12 cellular contexts compared by ENCODE assay signal in genomic region chr4:125244848-125245450, GRCh38.
DNase-seq lines count a peak whose midpoint lies in the region; ATAC-seq, FAIRE-seq and TF ChIP-seq lines count a peak whose summit lies in the region.
"Had no signal": no experiment of that assay in that cellular context is flagged by ENCODE, and none has a peak within 500 bp of the region (broad histone marks: within the 10 kb centered on the region; RNA-seq: fewer than 3 reads in every experiment).

No MANE protein-coding gene starts in this region.

- no peak overlapping the region for H2BK120ac ChIP-seq in H1 (replicated peaks; ENCODE audit: low read depth, low read length)

- no peaks in the 10 kb centered on the region for H3K36me3 ChIP-seq in H1 (ENCODE audit: control insufficient read depth in 2 of 4, insufficient read depth in 4 of 4, low read length in 3 of 4)

- TF ChIP-seq POLR2A in H1 (IDR thresholded peaks at IDR 0.05; ENCODE audit: control extremely low read depth in 1 of 2, low read depth in 2 of 2, low read length in 2 of 2): no peak

- DNase-seq in EH (ENCODE audit: low read depth): peak; percentile 38
- peak; percentile 26 for DNase-seq in NCI-H748 treated with DMSO at 0.1 percent for 48 hours (lab: John Stamatoyannopoulos, UW)
- no peak for DNase-seq in H1 (ENCODE audit: low read depth in 1 of 2, low spot score in 2 of 2)
- DNase-seq: activated CD8-positive, alpha-beta T cell treated with anti-CD3 and anti-CD28 coated beads, Interleukin-2, amount 10 ng/mL, durations not matched to agents 7 days and 5 days; effector CD4-positive, alpha-beta T cell had no signal

- H2AFZ ChIP-seq in H1 (ENCODE audit: low read length): no peak overlapping the region

- CTCF ChIA-PET in H1 (lab: Charles Lee; ENCODE audit: partially characterized antibody): interaction anchor here (1.5 kb wide), 1 partner anchor 13 kb away, joined by 3 read pairs; no protein-coding TSS in a partner anchor

- no peak overlapping the region for H2BK5ac ChIP-seq in H1 (ENCODE audit: low read depth, low read length)

- no peak overlapping the region for H3K4ac ChIP-seq in H1 (replicated peaks; ENCODE audit: insufficient read length, low read depth, low read length)

- H4K20me1 ChIP-seq in H1 (replicated peaks in 1 of 2; ENCODE audit: control insufficient read depth in 1 of 2, insufficient read depth in 2 of 2, low read length in 2 of 2): no peaks in the 10 kb centered on the region

- no peak overlapping the region for H3K27ac ChIP-seq in H1 (ENCODE audit: low read depth, low read length)

- no peak overlapping the region for H3K56ac ChIP-seq in H1 (replicated peaks; ENCODE audit: insufficient read length, low read depth, low read length)

- H3K14ac ChIP-seq in H1 (ENCODE audit: insufficient read length): no peak overlapping the region

- H3K27me3 ChIP-seq in H1 (replicated peaks in 1 of 4; ENCODE audit: control insufficient read depth in 3 of 4, extremely low read depth in 1 of 4, insufficient read depth in 3 of 4, low read length in 3 of 4): no peaks in the 10 kb centered on the region

- no peak overlapping the region for H2BK15ac ChIP-seq in H1 (ENCODE audit: low read length)

- no peak overlapping the region for H3K9ac ChIP-seq in H1 (replicated peaks in 1 of 4; ENCODE audit: extremely low read depth in 1 of 4, low read depth in 3 of 4, low read length in 3 of 4)

- no peak for FAIRE-seq in H1 (lab: Jason Lieb, UNC)
- FAIRE-seq: GM12891 had no signal

- H4K91ac ChIP-seq in H1 (replicated peaks; ENCODE audit: insufficient read length, low read length): no peak overlapping the region

- H3K23ac ChIP-seq in H1 (ENCODE audit: insufficient read length): no peak overlapping the region

- no peak overlapping the region for H3K4me3 ChIP-seq in H1 (ENCODE audit: extremely low read depth in 1 of 4, insufficient read depth in 2 of 4, low read depth in 3 of 4, low read length in 4 of 4)

- peak in 2 of 3 experiments; percentile 5 to 11; a peak in 2 of 4 replicates for TF ChIP-seq CTCF in H1 (IDR thresholded peaks at IDR 0.05; ENCODE audit: control extremely low read depth in 1 of 3, insufficient read depth in 1 of 3, low read depth in 1 of 3, low read length in 3 of 3)
- TF ChIP-seq CTCF in nephron (IDR thresholded peaks at IDR 0.05; ENCODE audit: unreplicated experiment in 3 of 3): peak; percentile 45 to 63 (median 47)

- H3K4me2 ChIP-seq in H1 (ENCODE audit: insufficient read depth in 1 of 2, low read depth in 2 of 2, low read length in 2 of 2): no peak overlapping the region

- H2BK20ac ChIP-seq in H1 (ENCODE audit: low read length): no peak overlapping the region

- H3K9me3 ChIP-seq in H1 (ENCODE audit: insufficient read depth in 2 of 2, low read depth in 1 of 2, low read length in 1 of 2): no peaks in the 10 kb centered on the region

- H3K79me1 ChIP-seq in H1 (ENCODE audit: low read depth, low read length): no peaks in the 10 kb centered on the region

- peaks cover 3% of the 10 kb centered on the region for H3K9me3 Mint-ChIP-seq in nephron
- H3K9me3 Mint-ChIP-seq: natural killer cell treated with Interleukin-12 subunit alpha and Interleukin-12 subunit beta and Interleukin-15 and Interleukin-18, amount 100 ng/mL, for 72 hours had no signal

- WGBS in H1 (ENCODE audit: extremely low coverage in 1 of 2, insufficient coverage in 1 of 2, insufficient read length in 1 of 2, insufficient replicate concordance in 2 of 2, low coverage in 1 of 2, low lambda C conversion rate in 2 of 2, missing lambda C conversion rate in 1 of 2), 2 experiments: 68% methylated on average over 2 of the region's 2 CpGs; no CpG with 5 or more reads in 1 of the 2 experiments

- no peaks in the 10 kb centered on the region for H3K23me2 ChIP-seq in H1 (ENCODE audit: low read depth, low read length)

- H4K5ac ChIP-seq in H1 (ENCODE audit: insufficient read length, low read depth, low read length): no peak overlapping the region

- no peaks in the 10 kb centered on the region for H3K4me1 ChIP-seq in H1 (replicated peaks in 1 of 4; ENCODE audit: control insufficient read depth in 3 of 4, insufficient read depth in 4 of 4, low read length in 3 of 4)

- H3K4me3 Mint-ChIP-seq in nephron: no peak overlapping the region
- H3K4me3 Mint-ChIP-seq: activated CD8-positive, alpha-beta T cell treated with anti-CD3 and anti-CD28 coated beads, Interleukin-2, amount 10 ng/mL, durations not matched to agents 7 days and 5 days; natural killer cell treated with Interleukin-12 subunit alpha and Interleukin-12 subunit beta and Interleukin-15 and Interleukin-18, amount 100 ng/mL, for 72 hours had no signal

- ATAC-seq in HG02885 (IDR thresholded peaks at IDR 0.05; ENCODE audit: poor library complexity, unreplicated experiment): no peak
- ATAC-seq in GM18873 (IDR thresholded peaks at IDR 0.05; ENCODE audit: low FRiP score, unreplicated experiment): no peak
- ATAC-seq in activated CD4-positive, CD25-positive, alpha-beta regulatory T cell treated with anti-CD3 and anti-CD28 coated beads, Interleukin-2, amount 50 U/mL, for 24 hours: no peak
- no peak for ATAC-seq in GM18861 (IDR thresholded peaks at IDR 0.05; ENCODE audit: unreplicated experiment)
- ATAC-seq: activated CD8-positive, alpha-beta T cell treated with anti-CD3 and anti-CD28 coated beads, Interleukin-2, amount 10 ng/mL, durations not matched to agents 7 days and 5 days; natural killer cell treated with Interleukin-12 subunit alpha and Interleukin-12 subunit beta and Interleukin-15 and Interleukin-18, amount 100 ng/mL, for 72 hours had no signal

- POLR2A ChIA-PET in H1 (lab: Charles Lee; ENCODE audit: partially characterized antibody): no interaction called here

- no peak overlapping the region for H2AK5ac ChIP-seq in H1 (ENCODE audit: low read depth, low read length)

- TF ChIP-seq EP300 in H1 (IDR thresholded peaks at IDR 0.05; ENCODE audit: borderline replicate concordance in 1 of 2, low read depth in 2 of 2, low read length in 2 of 2): no peak

- H3K18ac ChIP-seq in H1 (ENCODE audit: extremely low read depth, low read length): no peak overlapping the region

- no peaks in the 10 kb centered on the region for H3K27me3 Mint-ChIP-seq in nephron (ENCODE audit: low read depth)
- H3K27me3 Mint-ChIP-seq: natural killer cell treated with Interleukin-12 subunit alpha and Interleukin-12 subunit beta and Interleukin-15 and Interleukin-18, amount 100 ng/mL, for 72 hours had no signal

- no peak overlapping the region for H4K8ac ChIP-seq in H1 (ENCODE audit: extremely low read depth, insufficient read depth, low read length)

- peak in 1 of 2 experiments; percentile 48; a peak in 3 of 4 replicates for TF ChIP-seq RAD21 in H1 (IDR thresholded peaks at IDR 0.05 in 1 of 2, conservative IDR thresholded peaks at IDR 0.05 in 1 of 2; ENCODE audit: low read depth in 2 of 2, low read length in 2 of 2)

- no peaks in the 10 kb centered on the region for H3K79me2 ChIP-seq in H1 (ENCODE audit: control insufficient read depth in 1 of 2, insufficient read depth in 2 of 2, low read length in 2 of 2)

- H2BK12ac ChIP-seq in H1 (ENCODE audit: low read depth, low read length): no peak overlapping the region

- H3K36me3 Mint-ChIP-seq in nephron (ENCODE audit: low read depth): peaks cover 4% of the 10 kb centered on the region
- H3K36me3 Mint-ChIP-seq: natural killer cell treated with Interleukin-12 subunit alpha and Interleukin-12 subunit beta and Interleukin-15 and Interleukin-18, amount 100 ng/mL, for 72 hours had no signal

- no peaks in the 10 kb centered on the region for H3K4me1 Mint-ChIP-seq in nephron

- H3K27ac Mint-ChIP-seq in nephron: no peak overlapping the region
- H3K27ac Mint-ChIP-seq: activated CD8-positive, alpha-beta T cell treated with anti-CD3 and anti-CD28 coated beads, Interleukin-2, amount 10 ng/mL, durations not matched to agents 7 days and 5 days; natural killer cell treated with Interleukin-12 subunit alpha and Interleukin-12 subunit beta and Interleukin-15 and Interleukin-18, amount 100 ng/mL, for 72 hours had no signal

TF ChIP-seq in H1, 55 proteins besides CTCF, POLR2A, EP300 and RAD21:
- TF ChIP-seq POU5F1 (IDR thresholded peaks at IDR 0.05; ENCODE audit: low read depth, low read length) (no peak), RXRA (IDR thresholded peaks at IDR 0.05; ENCODE audit: insufficient read depth, low read depth, low read length) (no peak), MAFK (IDR thresholded peaks at IDR 0.05; ENCODE audit: low read depth, low read length) (no peak)

Comparison
In these comparisons a context has a peak if more than half of its experiments do, and no peak if none do; other contexts are left out.
1. DNase-seq: peak in EH (single experiment) and NCI-H748 treated with DMSO at 0.1 percent for 48 hours (single experiment); none in H1 (0 of 2).